In genomic region chr12:67193705-67194104, GRCh38 we compare ENCODE assay signal across 1 cellular context.
A peak's percentile ranks its signal among the peaks of the same experiment; 100 is the strongest.
TF ChIP-seq lines count a peak whose summit lies in the region.

No MANE protein-coding gene starts in this region.

TF ChIP-seq in HepG2, 621 proteins besides CTCF, POLR2A, EP300 and RAD21 (continued from another document and continues in another):
- no peak for TF ChIP-seq MLXIP (CRISPR knock-in tag; IDR thresholded peaks at IDR 0.05; ENCODE audit: borderline replicate concordance)
- no peak for TF ChIP-seq IKZF1 (IDR thresholded peaks at IDR 0.05)
- no peak for TF ChIP-seq ZNF414 (CRISPR knock-in tag; IDR thresholded peaks at IDR 0.05)
- no peak for TF ChIP-seq ZNF510 (CRISPR knock-in tag; IDR thresholded peaks at IDR 0.05; ENCODE audit: low read depth)
- no peak for TF ChIP-seq SPEN (CRISPR knock-in tag; IDR thresholded peaks at IDR 0.05; ENCODE audit: low read depth)
- TF ChIP-seq ZNF619 (CRISPR knock-in tag; IDR thresholded peaks at IDR 0.05), result no peak
- 0 out of 2 replicates have a peak, but pooled peaks have one; percentile 64 for TF ChIP-seq WIZ (CRISPR knock-in tag; IDR thresholded peaks at IDR 0.05)
- no peak for TF ChIP-seq ZNF451 (CRISPR knock-in tag; IDR thresholded peaks at IDR 0.05)
- peak; percentile 89 for TF ChIP-seq EHMT2 (IDR thresholded peaks at IDR 0.05; ENCODE audit: borderline replicate concordance, low read depth, low read length)
- TF ChIP-seq ZNF788 (CRISPR knock-in tag; IDR thresholded peaks at IDR 0.05; ENCODE audit: borderline replicate concordance), result no peak
- no peak for TF ChIP-seq SMC3 (IDR thresholded peaks at IDR 0.05; ENCODE audit: low read length)
- no peak for TF ChIP-seq ZMYM3 (CRISPR knock-in tag; IDR thresholded peaks at IDR 0.05)
- TF ChIP-seq FOXK2 (IDR thresholded peaks at IDR 0.05), result no peak
- no peak for TF ChIP-seq ZNF784 (CRISPR knock-in tag; IDR thresholded peaks at IDR 0.05; ENCODE audit: borderline replicate concordance)
- TF ChIP-seq ZSCAN9 (CRISPR knock-in tag; IDR thresholded peaks at IDR 0.05; ENCODE audit: borderline replicate concordance), result no peak
- no peak for TF ChIP-seq ZNF33B (CRISPR knock-in tag; IDR thresholded peaks at IDR 0.05)
- no peak for TF ChIP-seq DRAP1 (CRISPR knock-in tag; IDR thresholded peaks at IDR 0.05)
- no peak for TF ChIP-seq MIXL1 (CRISPR knock-in tag; IDR thresholded peaks at IDR 0.05)
- TF ChIP-seq ZNF512B (CRISPR knock-in tag; IDR thresholded peaks at IDR 0.05; ENCODE audit: borderline replicate concordance), result no peak
- peak; percentile 97 for TF ChIP-seq MIER2 (CRISPR knock-in tag; IDR thresholded peaks at IDR 0.05)
- TF ChIP-seq ZNF34 (CRISPR knock-in tag; IDR thresholded peaks at IDR 0.05; ENCODE audit: borderline replicate concordance), result no peak
- TF ChIP-seq THAP8 (CRISPR knock-in tag; IDR thresholded peaks at IDR 0.05; ENCODE audit: borderline replicate concordance), result no peak
- TF ChIP-seq MYPOP (CRISPR knock-in tag; IDR thresholded peaks at IDR 0.05), result no peak
- TF ChIP-seq NAIF1 (CRISPR knock-in tag; IDR thresholded peaks at IDR 0.05; ENCODE audit: borderline replicate concordance), result no peak
- TF ChIP-seq MTA3 (CRISPR knock-in tag; IDR thresholded peaks at IDR 0.05), result no peak
- TF ChIP-seq REST (IDR thresholded peaks at IDR 0.05; ENCODE audit: borderline replicate concordance in 1 of 2, low read depth in 1 of 2, low read length in 2 of 2), result peak; percentile 72 to 97
- TF ChIP-seq ZBTB14 (CRISPR knock-in tag; IDR thresholded peaks at IDR 0.05), result no peak
- no peak for TF ChIP-seq ZNF460 (CRISPR knock-in tag; IDR thresholded peaks at IDR 0.05; ENCODE audit: borderline replicate concordance)
- TF ChIP-seq ATF2 (CRISPR knock-in tag; IDR thresholded peaks at IDR 0.05), result no peak
- TF ChIP-seq BCL3 (CRISPR knock-in tag; IDR thresholded peaks at IDR 0.05), result no peak
- no peak for TF ChIP-seq ZNF256 (CRISPR knock-in tag; conservative IDR thresholded peaks at IDR 0.05)
- TF ChIP-seq ZBTB43 (CRISPR knock-in tag; conservative IDR thresholded peaks at IDR 0.05), result 0 out of 2 replicates have a peak, but pooled peaks have one; percentile 26
- no peak for TF ChIP-seq GTF2F1 (IDR thresholded peaks at IDR 0.05; ENCODE audit: low read length)
- TF ChIP-seq ZNF891 (CRISPR knock-in tag; IDR thresholded peaks at IDR 0.05), result no peak
- TF ChIP-seq MXD4 (CRISPR knock-in tag; IDR thresholded peaks at IDR 0.05), result no peak
- 0 out of 2 replicates have a peak, but pooled peaks have one; percentile 20 for TF ChIP-seq ZNF7 (CRISPR knock-in tag; IDR thresholded peaks at IDR 0.05)
- TF ChIP-seq HDAC2 (CRISPR knock-in tag; IDR thresholded peaks at IDR 0.05), result 0 out of 2 replicates have a peak, but pooled peaks have one; percentile 23
- TF ChIP-seq ZKSCAN8 (CRISPR knock-in tag; IDR thresholded peaks at IDR 0.05; ENCODE audit: borderline replicate concordance), result no peak
- TF ChIP-seq PLRG1 (conservative IDR thresholded peaks at IDR 0.05), result no peak
- no peak for TF ChIP-seq ZNF362 (CRISPR knock-in tag; IDR thresholded peaks at IDR 0.05; ENCODE audit: borderline replicate concordance)
- no peak for TF ChIP-seq SALL2 (CRISPR knock-in tag; IDR thresholded peaks at IDR 0.05)
- TF ChIP-seq ERF (CRISPR knock-in tag; IDR thresholded peaks at IDR 0.05), result no peak
- no peak for TF ChIP-seq NPAS2 (CRISPR knock-in tag; IDR thresholded peaks at IDR 0.05; ENCODE audit: borderline replicate concordance)
- TF ChIP-seq MYNN (CRISPR knock-in tag; IDR thresholded peaks at IDR 0.05; ENCODE audit: low read depth), result no peak
- TF ChIP-seq ZNF230 (CRISPR knock-in tag; IDR thresholded peaks at IDR 0.05), result no peak
